11 cellular contexts compared by ENCODE assay signal in genomic region chr12:93158065-93158843, GRCh38.
"Had no signal": no experiment of that assay in that cellular context is flagged by ENCODE, and none has a peak within 500 bp of the region (broad histone marks: within the 10 kb centered on the region; RNA-seq: fewer than 3 reads in every experiment).

No MANE protein-coding gene starts in this region.

- H3K4me2 ChIP-seq: GM23338 had no signal

- H3K27ac ChIP-seq: GM23248 had no signal

- H3K4me3 ChIP-seq: GM23248, GM23338, HAP-1 had no signal

- H3K4me1 Mint-ChIP-seq: GM23338 had no signal

- H3K9ac ChIP-seq: GM23248 had no signal

- ATAC-seq: GM23338, HCT116 had no signal

- H3K36me3 ChIP-seq: HAP-1 had no signal

- H3K4me3 Mint-ChIP-seq: GM23338, H9, HFFc6 had no signal

- DNase-seq: GM23248, GOT3, H7, H9, HCEC 1CT, HFFc6 had no signal

- FAIRE-seq: H1, H54 had no signal

- H3K27ac Mint-ChIP-seq: GM23338, H9, HFFc6 had no signal

- H2AFZ ChIP-seq: GM23248, GM23338 had no signal
